8 cellular contexts compared by ENCODE assay signal in the genomic region with DNA sequence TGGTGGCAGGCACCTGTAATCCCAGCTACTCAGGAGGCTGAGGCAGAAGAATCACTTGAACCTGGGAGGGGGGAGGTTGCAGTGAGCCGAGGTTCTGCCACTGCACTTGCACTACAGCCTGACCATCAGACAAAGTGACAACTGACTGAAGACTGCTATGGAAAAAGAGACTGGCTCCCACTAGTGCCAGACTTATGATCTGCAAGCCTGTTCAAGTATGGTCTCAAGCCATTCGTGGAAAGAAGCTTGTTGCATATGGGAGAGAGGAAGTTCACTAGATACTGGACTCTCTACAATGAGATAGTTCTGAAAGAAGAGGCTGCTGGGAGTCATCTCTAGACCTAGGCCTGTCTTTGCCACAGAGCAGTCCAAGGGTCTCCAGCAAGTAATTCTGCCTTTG. TPM values are rescaled to one million over a fixed set of nuclear protein-coding genes. Genes with fewer than 3 reads are reported as not detected.
A peak's percentile ranks its signal among the peaks of the same experiment; 100 is the strongest.
DNase-seq lines count a peak whose midpoint lies in the region; ATAC-seq and TF ChIP-seq lines count a peak whose summit lies in the region.

No MANE protein-coding gene starts in this region.

- H3K27me3 ChIP-seq in Peyer's patch, result no peaks in the 10 kb centered on the region

- H3K9me3 ChIP-seq in Peyer's patch, result no peaks in the 10 kb centered on the region

- TF ChIP-seq CTCF in Peyer's patch (IDR thresholded peaks at IDR 0.05) (peak in 4 of 6 experiments; percentile 35 to 58 (median 48)), epithelial cell of proximal tubule (conservative IDR thresholded peaks at IDR 0.05; ENCODE audit: low read depth, low read length) (peak; percentile 72)

- H3K27ac ChIP-seq in Peyer's patch, result no peak overlapping the region

- no peak for TF ChIP-seq POLR2A in Peyer's patch (IDR thresholded peaks at IDR 0.05)

- H3K36me3 ChIP-seq in Peyer's patch, result peaks cover 0 to 30% (median 0%) of the 10 kb centered on the region in 3 donors

- H3K4me1 ChIP-seq in Peyer's patch, result peaks cover 0 to 3% (median 0%) of the 10 kb centered on the region in 4 donors

- ATAC-seq in GM18907 (IDR thresholded peaks at IDR 0.05; ENCODE audit: unreplicated experiment) (peak; percentile 84), HG03378 (IDR thresholded peaks at IDR 0.05; ENCODE audit: unreplicated experiment) (peak; percentile 84), HG03439 (IDR thresholded peaks at IDR 0.05; ENCODE audit: unreplicated experiment) (no peak)

- H3K4me3 ChIP-seq in Peyer's patch (no peak overlapping the region), epithelial cell of proximal tubule (ENCODE audit: low read depth, low read length) (no peak overlapping the region)

- DNase-seq in DMS153 (lab: John Stamatoyannopoulos, UW), result peak; percentile 22
- peak in 1 of 3 donors; percentile 55 for DNase-seq in Peyer's patch
- DNase-seq in epithelial cell of proximal tubule (ENCODE audit: low read depth), result no peak
- peak; percentile 6 for DNase-seq in non-pigmented ciliary epithelial cell (ENCODE audit: low read depth)
- no peak for DNase-seq in LoVo (ENCODE audit: low spot score)

RNA-seq across cellular contexts. Expression of a gene that starts 26.7 kb away (rescaled TPM):
- total RNA-seq in Peyer's patch, result 10 to 100 TPM; 19.6 to 62.7 (median 35.5) TPM
- 11.3 and 13.2 TPM in 2 replicates for total RNA-seq in epithelial cell of proximal tubule

RNA-seq across cellular contexts. Expression of a gene that starts 36.8 kb away (rescaled TPM):
- total RNA-seq in Peyer's patch, result 10 to 100 TPM; 15.9 to 33.0 (median 19.2) TPM
- total RNA-seq in epithelial cell of proximal tubule, result 8.2 and 12.5 TPM in 2 replicates

Comparison
In these comparisons a context has a peak if more than half of its experiments do, and no peak if none do; other contexts are left out.
1. DNase-seq: peak in DMS153 (single experiment) and non-pigmented ciliary epithelial cell (single experiment); none in epithelial cell of proximal tubule (single experiment) and LoVo (single experiment).